In the genomic region with DNA sequence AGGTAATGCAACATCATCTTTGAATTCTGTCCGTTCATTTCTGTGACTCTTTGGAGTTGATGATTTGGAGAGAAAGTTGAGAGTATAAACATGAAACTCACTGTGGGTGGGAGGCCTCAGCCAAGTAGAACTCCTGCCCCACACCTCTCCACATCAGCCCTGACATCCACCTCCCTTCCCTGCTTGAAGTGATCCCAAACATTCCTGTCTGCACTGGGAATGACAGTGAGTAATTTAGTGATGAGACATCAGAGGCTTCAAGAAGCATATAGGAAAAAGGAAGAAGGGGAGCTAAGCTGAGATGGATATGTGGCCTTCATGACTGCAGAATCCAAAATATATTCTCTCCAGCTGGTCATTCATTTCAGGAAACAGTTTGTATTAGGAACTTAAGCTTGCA, we compare ENCODE assay signal across 31 cellular contexts.
"Had no signal": no experiment of that assay in that cellular context is flagged by ENCODE, and none has a peak within 500 bp of the region (broad histone marks: within the 10 kb centered on the region; RNA-seq: fewer than 3 reads in every experiment).

No MANE protein-coding gene starts in this region.

- H3K4me3 Mint-ChIP-seq: activated CD8-positive, alpha-beta memory T cell treated with anti-CD3 and anti-CD28 coated beads, Interleukin-2, amount 10 ng/mL, durations not matched to agents 7 days and 5 days; activated naive CD4-positive, alpha-beta T cell treated with anti-CD3 and anti-CD28 coated beads, Interleukin-2, amount 50 U/mL, for 24 hours; activated T-cell treated with anti-CD3 and anti-CD28 coated beads, Interleukin-2, amount 50 U/mL, for 24 hours; activated T-helper 1 cell treated with anti-CD3 and anti-CD28 coated beads, Interleukin-12 subunit alpha, Interleukin-12 subunit beta, Interleukin-2, Interleukin-4 antibody, amounts not matched to agents 30 ng/mL and 10 ng/mL and 1 ng/mL, durations not matched to agents 14 hours and 24 hours and 36 hours; T-helper 2 cell treated with Interferon-gamma antibody and Interleukin-4, amounts not matched to agents 5 μg/mL and 100 μg/mL, for 36 hours had no signal

- H3K36me3 ChIP-seq: SJCRH30 had no signal

- H3K27me3 Mint-ChIP-seq: activated CD8-positive, alpha-beta memory T cell treated with anti-CD3 and anti-CD28 coated beads, Interleukin-2, amount 10 ng/mL, durations not matched to agents 7 days and 5 days; activated naive CD4-positive, alpha-beta T cell treated with anti-CD3 and anti-CD28 coated beads, Interleukin-2, amount 50 U/mL, for 24 hours; activated T-cell treated with anti-CD3 and anti-CD28 coated beads, Interleukin-2, amount 50 U/mL, for 24 hours had no signal

- H3K4me2 ChIP-seq: SK-N-SH had no signal

- H3K36me3 Mint-ChIP-seq: activated naive CD4-positive, alpha-beta T cell treated with anti-CD3 and anti-CD28 coated beads, Interleukin-2, amount 50 U/mL, for 24 hours had no signal

- DNase-seq: activated CD4-positive, alpha-beta T cell treated with anti-CD3 and anti-CD28 coated beads for 48 hours; activated CD4-positive, alpha-beta T cell treated with anti-CD3 and anti-CD28 coated beads, Interleukin-2, amount 50 U/mL, for 4 hours; activated CD8-positive, alpha-beta memory T cell treated with anti-CD3 and anti-CD28 coated beads, Interleukin-2, amount 10 ng/mL, durations not matched to agents 7 days and 5 days; activated effector memory CD4-positive, alpha-beta T cell treated with Interleukin-2 at 50 U/mL for 16 hours; activated naive CD4-positive, alpha-beta T cell; activated T-cell treated with anti-CD3 and anti-CD28 coated beads, Interleukin-2, amount 50 U/mL, for 24 hours; aorta; body of pancreas; Kasumi-1; KBM-7; NCI-H1048; NCI-H1417; NCI-H1694; NCI-H2029; NCI-H2107; NCI-H2171 treated with DMSO at 0.1 percent for 48 hours; NCI-H226; NCI-H526 treated with DMSO at 0.1 percent for 48 hours; NCI-H82; NK-92 treated with Interleukin-12 subunit alpha and Interleukin-12 subunit beta, amount 100 ng/mL, for 24 hours; OCI-M1; Right ventricle myocardium superior; RPMI8226; SJCRH30; SK-N-SH; SW 1271 had no signal

- H3K27ac Mint-ChIP-seq: activated CD8-positive, alpha-beta memory T cell treated with anti-CD3 and anti-CD28 coated beads, Interleukin-2, amount 10 ng/mL, durations not matched to agents 7 days and 5 days; activated naive CD4-positive, alpha-beta T cell treated with anti-CD3 and anti-CD28 coated beads, Interleukin-2, amount 50 U/mL, for 24 hours; activated T-cell treated with anti-CD3 and anti-CD28 coated beads, Interleukin-2, amount 50 U/mL, for 24 hours; activated T-helper 1 cell treated with anti-CD3 and anti-CD28 coated beads, Interleukin-12 subunit alpha, Interleukin-12 subunit beta, Interleukin-2, Interleukin-4 antibody, amounts not matched to agents 30 ng/mL and 10 ng/mL and 1 ng/mL, durations not matched to agents 14 hours and 24 hours and 36 hours; T-helper 2 cell treated with Interferon-gamma antibody and Interleukin-4, amounts not matched to agents 5 μg/mL and 100 μg/mL, for 36 hours had no signal

- H3K9ac ChIP-seq: SK-N-SH had no signal

- H3K4me1 Mint-ChIP-seq: activated CD8-positive, alpha-beta memory T cell treated with anti-CD3 and anti-CD28 coated beads, Interleukin-2, amount 10 ng/mL, durations not matched to agents 7 days and 5 days; activated naive CD4-positive, alpha-beta T cell treated with anti-CD3 and anti-CD28 coated beads, Interleukin-2, amount 50 U/mL, for 24 hours had no signal

- H3K9me3 ChIP-seq: body of pancreas, SJCRH30, SK-N-SH had no signal

- H3K9me3 Mint-ChIP-seq: activated naive CD4-positive, alpha-beta T cell treated with anti-CD3 and anti-CD28 coated beads, Interleukin-2, amount 50 U/mL, for 24 hours had no signal

- H3K4me3 ChIP-seq: body of pancreas, SJCRH30 had no signal

- H3K27me3 ChIP-seq: body of pancreas, SJCRH30 had no signal

- H3K27ac ChIP-seq: body of pancreas, SJCRH30 had no signal

- H3K4me1 ChIP-seq: body of pancreas, SJCRH30 had no signal

- ATAC-seq: activated CD4-positive, CD25-positive, alpha-beta regulatory T cell treated with anti-CD3 and anti-CD28 coated beads, Interleukin-2, amount 50 U/mL, for 24 hours; activated CD8-positive, alpha-beta memory T cell treated with anti-CD3 and anti-CD28 coated beads, Interleukin-2, amount 10 ng/mL, durations not matched to agents 7 days and 5 days; body of pancreas; Panc1 had no signal

- H3K9me2 ChIP-seq: SK-N-SH had no signal
